In the genomic region with DNA sequence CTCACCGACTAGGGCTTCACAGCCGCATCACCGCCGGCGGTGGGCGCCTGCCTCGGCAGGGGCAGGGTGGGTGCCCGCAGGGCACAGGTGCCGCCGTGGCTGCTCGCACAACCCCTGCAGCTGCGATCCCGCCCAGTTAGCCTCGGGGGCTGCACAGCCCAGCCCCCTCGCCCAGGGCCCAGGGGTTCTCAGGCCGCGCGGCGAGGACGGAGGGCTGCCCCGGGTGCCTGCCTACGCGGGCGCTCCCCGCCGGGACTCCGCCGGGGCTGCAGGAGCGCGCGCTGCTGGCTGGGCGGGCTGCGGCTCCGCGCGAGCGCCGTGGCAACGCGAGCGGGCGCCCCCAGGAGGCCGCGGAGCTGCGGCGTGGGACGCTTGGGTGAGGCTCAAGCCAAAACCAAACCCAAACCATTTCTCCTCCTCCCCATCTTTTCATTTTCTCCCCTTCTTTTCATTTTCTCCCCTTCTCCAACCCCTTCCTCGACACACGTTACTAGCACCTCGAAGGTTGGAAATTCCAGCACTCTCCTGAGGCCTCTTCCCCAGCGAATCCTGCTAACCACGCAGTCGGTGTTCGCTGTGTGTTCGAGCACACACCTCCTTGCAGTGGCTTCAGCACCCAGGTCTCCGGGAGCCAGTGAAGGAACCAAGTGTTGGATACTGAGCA, we compare ENCODE assay signal across 8 cellular contexts. TPM values are rescaled to one million over a fixed set of nuclear protein-coding genes. Genes with fewer than 3 reads are reported as not detected.
DNase-seq lines count a peak whose midpoint lies in the region; ATAC-seq and TF ChIP-seq lines count a peak whose summit lies in the region.

A gene with protein sequence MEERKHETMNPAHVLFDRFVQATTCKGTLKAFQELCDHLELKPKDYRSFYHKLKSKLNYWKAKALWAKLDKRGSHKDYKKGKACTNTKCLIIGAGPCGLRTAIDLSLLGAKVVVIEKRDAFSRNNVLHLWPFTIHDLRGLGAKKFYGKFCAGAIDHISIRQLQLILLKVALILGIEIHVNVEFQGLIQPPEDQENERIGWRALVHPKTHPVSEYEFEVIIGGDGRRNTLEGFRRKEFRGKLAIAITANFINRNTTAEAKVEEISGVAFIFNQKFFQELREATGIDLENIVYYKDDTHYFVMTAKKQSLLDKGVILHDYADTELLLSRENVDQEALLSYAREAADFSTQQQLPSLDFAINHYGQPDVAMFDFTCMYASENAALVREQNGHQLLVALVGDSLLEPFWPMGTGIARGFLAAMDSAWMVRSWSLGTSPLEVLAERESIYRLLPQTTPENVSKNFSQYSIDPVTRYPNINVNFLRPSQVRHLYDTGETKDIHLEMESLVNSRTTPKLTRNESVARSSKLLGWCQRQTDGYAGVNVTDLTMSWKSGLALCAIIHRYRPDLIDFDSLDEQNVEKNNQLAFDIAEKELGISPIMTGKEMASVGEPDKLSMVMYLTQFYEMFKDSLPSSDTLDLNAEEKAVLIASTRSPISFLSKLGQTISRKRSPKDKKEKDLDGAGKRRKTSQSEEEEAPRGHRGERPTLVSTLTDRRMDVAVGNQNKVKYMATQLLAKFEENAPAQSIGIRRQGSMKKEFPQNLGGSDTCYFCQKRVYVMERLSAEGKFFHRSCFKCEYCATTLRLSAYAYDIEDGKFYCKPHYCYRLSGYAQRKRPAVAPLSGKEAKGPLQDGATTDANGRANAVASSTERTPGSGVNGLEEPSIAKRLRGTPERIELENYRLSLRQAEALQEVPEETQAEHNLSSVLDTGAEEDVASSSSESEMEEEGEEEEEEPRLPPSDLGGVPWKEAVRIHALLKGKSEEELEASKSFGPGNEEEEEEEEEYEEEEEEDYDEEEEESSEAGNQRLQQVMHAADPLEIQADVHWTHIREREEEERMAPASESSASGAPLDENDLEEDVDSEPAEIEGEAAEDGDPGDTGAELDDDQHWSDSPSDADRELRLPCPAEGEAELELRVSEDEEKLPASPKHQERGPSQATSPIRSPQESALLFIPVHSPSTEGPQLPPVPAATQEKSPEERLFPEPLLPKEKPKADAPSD (N-terminal part only) (minus strand): TSS at position 286 of the 664 bp plus-strand sequence. CDS start 117,749 bp downstream, outside the sequence.

- H3K27ac ChIP-seq in OCI-LY3 (ENCODE audit: low read length) (peak within 1 kb of the TSS; percentile 0; the same call in 1 of the 2 replicates), mucosa of rectum (ENCODE audit: low read depth in 2 of 2, low read length in 2 of 2) (peak within 1 kb of the TSS; percentile 85 to 86)

- peak within 1 kb of the TSS; percentile 88 for H3K4me3 Mint-ChIP-seq in stimulated activated effector memory CD8-positive, alpha-beta T cell treated with anti-CD3 and anti-CD28 coated beads, Interleukin-12 subunit alpha, Interleukin-12 subunit beta, amount 100 ng/mL, for 72 hours

- H3K9me3 Mint-ChIP-seq in stimulated activated effector memory CD8-positive, alpha-beta T cell treated with anti-CD3 and anti-CD28 coated beads, Interleukin-12 subunit alpha, Interleukin-12 subunit beta, amount 100 ng/mL, for 72 hours = no peaks in the 10 kb centered on the region

- H2AFZ ChIP-seq in OCI-LY3 (ENCODE audit: low read depth, low read length) = peak within 1 kb of the TSS; percentile 95

- DNase-seq in COLO668 (lab: John Stamatoyannopoulos, UW; ENCODE audit: unreplicated experiment) (peak; percentile 88), activated T-helper 1 cell treated with Interleukin-2 at 50 U/mL for 16 hours (ENCODE audit: low read depth) (peak; percentile 53)
- peak; percentile 57 to 77 for DNase-seq in stimulated activated effector memory CD8-positive, alpha-beta T cell treated with anti-CD3 and anti-CD28 coated beads, Interleukin-12 subunit alpha, Interleukin-12 subunit beta, amount 100 ng/mL, for 72 hours (ENCODE audit: low spot score in 2 of 2)

- H4K20me1 ChIP-seq in OCI-LY3 (ENCODE audit: insufficient read depth, low read length) = no peaks in the 10 kb centered on the region

- no peaks in the 10 kb centered on the region for H3K36me3 Mint-ChIP-seq in stimulated activated effector memory CD8-positive, alpha-beta T cell treated with anti-CD3 and anti-CD28 coated beads, Interleukin-12 subunit alpha, Interleukin-12 subunit beta, amount 100 ng/mL, for 72 hours

- H3K36me3 ChIP-seq in OCI-LY3 (replicated peaks; ENCODE audit: low read depth, low read length) (no peaks in the 10 kb centered on the region), mucosa of rectum (ENCODE audit: control insufficient read depth in 2 of 2, insufficient read depth in 2 of 2, low read length in 2 of 2) (no peaks in the 10 kb centered on the region)

- H3K79me2 ChIP-seq in OCI-LY3 (ENCODE audit: low read length) = no peaks in the 10 kb centered on the region

- no peaks in the 10 kb centered on the region for H3K9me3 ChIP-seq in OCI-LY3 (ENCODE audit: insufficient read depth, low read length)
- H3K9me3 ChIP-seq in mucosa of rectum (ENCODE audit: control insufficient read depth in 2 of 2, low read length in 2 of 2) = no peaks in the 10 kb centered on the region

- H3K27me3 ChIP-seq in OCI-LY3 (ENCODE audit: low read depth, low read length) (peaks cover 23% of the 10 kb centered on the region), mucosa of rectum (ENCODE audit: control insufficient read depth in 2 of 2, insufficient read depth in 2 of 2, low read length in 2 of 2) (peaks cover 0 to 5% of the 10 kb centered on the region in 2 donors)

- ATAC-seq in HG02759 (IDR thresholded peaks at IDR 0.05; ENCODE audit: unreplicated experiment) = peak; percentile 47
- ATAC-seq in esophagus mucosa = peak; percentile 81
- ATAC-seq in stimulated activated effector memory CD8-positive, alpha-beta T cell treated with anti-CD3 and anti-CD28 coated beads, Interleukin-12 subunit alpha, Interleukin-12 subunit beta, amount 100 ng/mL, for 72 hours = peak; percentile 94
- no peak for ATAC-seq in HG03196 (IDR thresholded peaks at IDR 0.05; ENCODE audit: unreplicated experiment)

- H3K4me3 ChIP-seq in OCI-LY3 (ENCODE audit: low read length) (peak within 1 kb of the TSS; percentile 79), mucosa of rectum (ENCODE audit: low read length in 2 of 2) (peak within 1 kb of the TSS; percentile 86 to 87)

- H3K9ac ChIP-seq in OCI-LY3 (ENCODE audit: low read length) (peak within 1 kb of the TSS; percentile 64), mucosa of rectum (ENCODE audit: low read depth in 1 of 2, low read length in 2 of 2) (peak within 1 kb of the TSS; percentile 74 to 83)

- H3K4me2 ChIP-seq in OCI-LY3 (ENCODE audit: low read length) = peak within 1 kb of the TSS; percentile 76

- H3K27ac Mint-ChIP-seq in stimulated activated effector memory CD8-positive, alpha-beta T cell treated with anti-CD3 and anti-CD28 coated beads, Interleukin-12 subunit alpha, Interleukin-12 subunit beta, amount 100 ng/mL, for 72 hours = no peak within 1 kb of the TSS

- H3K4me1 ChIP-seq in OCI-LY3 (ENCODE audit: low read length) = peaks cover 22% of the 10 kb centered on the region
- H3K4me1 ChIP-seq in mucosa of rectum (ENCODE audit: control insufficient read depth in 2 of 2, insufficient read depth in 2 of 2, low read length in 2 of 2) = peaks cover 12 to 14% of the 10 kb centered on the region in 2 donors

- H3K4me1 Mint-ChIP-seq in stimulated activated effector memory CD8-positive, alpha-beta T cell treated with anti-CD3 and anti-CD28 coated beads, Interleukin-12 subunit alpha, Interleukin-12 subunit beta, amount 100 ng/mL, for 72 hours = peaks cover 16% of the 10 kb centered on the region

- TF ChIP-seq CTCF in OCI-LY3 (IDR thresholded peaks at IDR 0.05; ENCODE audit: low read depth, low read length) = peak; percentile 65

RNA-seq across cellular contexts. Expression of the gene that starts here (rescaled TPM):
- total RNA-seq in esophagus mucosa = 27.3 TPM
